ENCODE assay signal across 14 cellular contexts in the genomic region with DNA sequence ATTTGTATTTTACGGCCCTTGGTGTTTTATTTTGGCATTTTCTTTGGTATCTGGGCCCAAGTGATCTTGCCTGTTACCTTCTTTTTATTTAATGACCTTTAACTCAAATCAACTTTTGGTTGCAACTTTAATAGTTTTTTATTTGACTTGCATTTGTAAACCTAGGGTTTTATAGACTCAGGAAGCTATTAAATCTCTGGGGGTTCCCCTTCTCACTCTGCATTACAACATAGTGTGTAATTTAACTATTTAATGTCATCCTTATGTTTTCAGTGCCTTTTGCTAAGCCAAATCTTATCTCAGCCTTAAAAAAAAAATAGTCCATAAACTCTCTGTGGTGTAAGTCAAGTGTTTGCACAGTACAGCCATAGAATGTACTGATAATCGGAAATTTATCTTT. TPM values are rescaled to one million over a fixed set of nuclear protein-coding genes. Genes with fewer than 3 reads are reported as not detected.
DNase-seq lines count a peak whose midpoint lies in the region; ATAC-seq and TF ChIP-seq lines count a peak whose summit lies in the region.
"Had no signal": no experiment of that assay in that cellular context is flagged by ENCODE, and none has a peak within 500 bp of the region (broad histone marks: within the 10 kb centered on the region; RNA-seq: fewer than 3 reads in every experiment).

No MANE protein-coding gene starts in this region.

- 34% methylated on average over 2 of the region's 2 CpGs for WGBS in hepatocyte (ENCODE audit: low lambda C conversion rate, missing lambda C conversion rate)
- WGBS in spleen, 5 donors = 57 to 72% (median 59%) methylated on average over 2 of the region's 2 CpGs
- 81 to 84% methylated on average over 2 of the region's 2 CpGs for WGBS in testis, 2 donors

- in situ Hi-C loops in astrocyte of the spinal cord (cut with HindIII; ENCODE audit: low sequenced_read_pairs) = no loop called here

- H3K36me3 ChIP-seq in hepatocyte (replicated peaks; ENCODE audit: insufficient read depth, low read depth) (no peaks in the 10 kb centered on the region), skeletal muscle satellite cell (ENCODE audit: insufficient read depth, low read length) (no peaks in the 10 kb centered on the region), upper lobe of right lung (no peaks in the 10 kb centered on the region), spleen (no peaks in the 10 kb centered on the region), testis (ENCODE audit: low read depth, missing control alignments) (no peaks in the 10 kb centered on the region)
- H3K36me3 ChIP-seq: vagina had no signal

- H3K27me3 Mint-ChIP-seq in HFFc6 (ENCODE audit: insufficient read depth) = no peaks in the 10 kb centered on the region

- H3K36me3 Mint-ChIP-seq in HFFc6 (ENCODE audit: low read depth) = peaks cover 13% of the 10 kb centered on the region; the same call in 1 of the 2 replicates
- H3K36me3 Mint-ChIP-seq: activated CD4-positive, alpha-beta memory T cell treated with anti-CD3 and anti-CD28 coated beads for 36 hours had no signal

- intact Hi-C loops in upper lobe of right lung (cut with DNase I) (no loop called here), spleen (cut with DNase I; ENCODE audit: low total_unique reads) (no loop called here), testis (cut with DNase I; ENCODE audit: low total_unique reads) (no loop called here)

- H3K27ac Mint-ChIP-seq in HFFc6 = peak overlapping the region; percentile 76
- H3K27ac Mint-ChIP-seq: activated CD4-positive, alpha-beta memory T cell treated with anti-CD3 and anti-CD28 coated beads for 36 hours had no signal

- H3K4me3 ChIP-seq in astrocyte of the spinal cord (ENCODE audit: low read depth, low read length) (no peak overlapping the region), hepatocyte (no peak overlapping the region), skeletal muscle satellite cell (ENCODE audit: low read length) (peak overlapping the region; percentile 42), upper lobe of right lung (no peak overlapping the region), spleen (no peak overlapping the region), testis (no peak overlapping the region)
- H3K4me3 ChIP-seq: vagina had no signal

- H3K4me1 ChIP-seq in hepatocyte (ENCODE audit: insufficient read depth) (peaks cover 19% of the 10 kb centered on the region), skeletal muscle satellite cell (ENCODE audit: control insufficient read depth, insufficient read depth, low read length) (peaks cover 55% of the 10 kb centered on the region), upper lobe of right lung (peaks cover 19% of the 10 kb centered on the region), spleen (peaks cover 14 to 67% (median 44%) of the 10 kb centered on the region in 6 donors), testis (peaks cover 6% of the 10 kb centered on the region)

- no peak overlapping the region for H2AFZ ChIP-seq in hepatocyte

- H3K27me3 ChIP-seq in hepatocyte (no peaks in the 10 kb centered on the region), skeletal muscle satellite cell (ENCODE audit: control insufficient read depth, insufficient read depth, low read length) (no peaks in the 10 kb centered on the region), upper lobe of right lung (peaks cover 35% of the 10 kb centered on the region), spleen (replicated peaks in 1 of 7) (peaks cover 0 to 88% (median 44%) of the 10 kb centered on the region in 7 donors), testis (no peaks in the 10 kb centered on the region)
- H3K27me3 ChIP-seq: vagina had no signal

- no peaks in the 10 kb centered on the region for H3K9me2 ChIP-seq in hepatocyte (replicated peaks; ENCODE audit: insufficient read depth)

- H3K27ac ChIP-seq in hepatocyte = peak overlapping the region; percentile 67
- H3K27ac ChIP-seq in upper lobe of right lung = no peak overlapping the region
- no peak overlapping the region for H3K27ac ChIP-seq in spleen
- H3K27ac ChIP-seq in testis = no peak overlapping the region
- H3K27ac ChIP-seq: KMS-11, vagina had no signal

- H3K9me3 Mint-ChIP-seq in HFFc6 = no peaks in the 10 kb centered on the region
- H3K9me3 Mint-ChIP-seq: activated CD4-positive, alpha-beta memory T cell treated with anti-CD3 and anti-CD28 coated beads for 36 hours had no signal

- TF ChIP-seq POLR2A in spleen (IDR thresholded peaks at IDR 0.05) (no peak), testis (IDR thresholded peaks at IDR 0.05) (no peak)

- peaks cover 77% of the 10 kb centered on the region for H3K4me1 Mint-ChIP-seq in HFFc6 (ENCODE audit: low read depth)

- no peaks in the 10 kb centered on the region for H4K20me1 ChIP-seq in hepatocyte (ENCODE audit: insufficient read depth, poor library complexity, severe bottlenecking)

- no peaks in the 10 kb centered on the region for H3K79me2 ChIP-seq in hepatocyte

- peak overlapping the region; percentile 86 for H3K9ac ChIP-seq in skeletal muscle satellite cell (ENCODE audit: low read depth, low read length)
- H3K9ac ChIP-seq: KMS-11 had no signal

- ATAC-seq in upper lobe of right lung = no peak

- DNase-seq in HFFc6 = no peak
- peak; percentile 25 for DNase-seq in astrocyte of the spinal cord (ENCODE audit: low read depth, low spot score)
- DNase-seq in hepatocyte (ENCODE audit: low spot score) = no peak
- DNase-seq in upper lobe of right lung = no peak
- no peak for DNase-seq in spleen
- no peak for DNase-seq in testis
- DNase-seq: activated CD4-positive, alpha-beta memory T cell treated with anti-CD3 and anti-CD28 coated beads for 36 hours; anterior cingulate cortex; kidney; NCI-H1930; NCI-H774 had no signal

- no peaks in the 10 kb centered on the region for H3K9me3 ChIP-seq in hepatocyte (ENCODE audit: low read depth)
- no peaks in the 10 kb centered on the region for H3K9me3 ChIP-seq in skeletal muscle satellite cell (replicated peaks; ENCODE audit: low read length)
- no peaks in the 10 kb centered on the region for H3K9me3 ChIP-seq in upper lobe of right lung
- H3K9me3 ChIP-seq in spleen = no peaks in the 10 kb centered on the region
- no peaks in the 10 kb centered on the region for H3K9me3 ChIP-seq in testis
- H3K9me3 ChIP-seq: vagina had no signal

- H3K4me2 ChIP-seq in hepatocyte (peak overlapping the region; percentile 98), skeletal muscle satellite cell (ENCODE audit: low read length) (peak overlapping the region; percentile 93)

- TF ChIP-seq CTCF in HFFc6 (IDR thresholded peaks at IDR 0.05) (no peak), astrocyte of the spinal cord (IDR thresholded peaks at IDR 0.05; ENCODE audit: low read depth, low read length) (no peak), hepatocyte (IDR thresholded peaks at IDR 0.05; ENCODE audit: poor library complexity) (no peak), upper lobe of right lung (IDR thresholded peaks at IDR 0.05) (no peak), spleen (IDR thresholded peaks at IDR 0.05 in 8 of 11, conservative IDR thresholded peaks at IDR 0.05 in 3 of 11) (no peak), testis (IDR thresholded peaks at IDR 0.05) (no peak)

- H3K4me3 Mint-ChIP-seq in HFFc6 = peak overlapping the region; percentile 92
- H3K4me3 Mint-ChIP-seq: activated CD4-positive, alpha-beta memory T cell treated with anti-CD3 and anti-CD28 coated beads for 36 hours had no signal

RNA-seq across cellular contexts. Expression of a gene that starts 3.4 kb away (rescaled TPM):
- 10 to 100 TPM; 40.7 to 58.6 (median 46.8) TPM for total RNA-seq in HFFc6 (2021; fragmentation: NEBNext Ultra II Directional; extraction: Animal tissue kit (Norgen Biotek cat#: 25700))
- total RNA-seq in hepatocyte (12.4 and 13.5 TPM in 2 replicates), upper lobe of right lung (5.9 TPM), spleen (10 to 100 TPM in 4 of 7 donors, 1 to 10 TPM in 3; 7.5 to 40.6 (median 10.4) TPM), testis (1 to 10 TPM; 2.8 to 5.1 TPM)
- polyA plus RNA-seq in hepatocyte (29.0 and 34.8 TPM in 2 replicates), spleen (1 to 10 TPM; 3.0 to 3.3 (median 3.2) TPM), testis (ENCODE audit: insufficient read depth, low read depth, low replicate concordance) (2.0 TPM)
- total RNA-seq in skeletal muscle satellite cell (2012; rRNA removed) = 56.0 and 74.5 TPM in 2 replicates

RNA-seq across cellular contexts. Expression of a gene that starts 41.0 kb away (rescaled TPM):
- total RNA-seq in HFFc6 (2021; fragmentation: NEBNext Ultra II Directional; extraction: Animal tissue kit (Norgen Biotek cat#: 25700)) = 10 to 100 TPM; 56.7 to 65.0 (median 60.1) TPM
- total RNA-seq in hepatocyte (20.4 and 20.8 TPM in 2 replicates), upper lobe of right lung (67.2 TPM), spleen (10 to 100 TPM; 43.3 to 65.7 (median 53.8) TPM), testis (10 to 100 TPM; 37.1 to 42.3 TPM)
- polyA plus RNA-seq in hepatocyte (43.2 and 44.1 TPM in 2 replicates), spleen (1 to 10 TPM; 5.3 to 9.0 (median 5.5) TPM), testis (ENCODE audit: insufficient read depth, low read depth, low replicate concordance) (41.6 TPM)
- total RNA-seq in skeletal muscle satellite cell (2012; rRNA removed) = 16.8 and 21.8 TPM in 2 replicates
